Comparison of ENCODE assay signal across 7 cellular contexts in the genomic region with DNA sequence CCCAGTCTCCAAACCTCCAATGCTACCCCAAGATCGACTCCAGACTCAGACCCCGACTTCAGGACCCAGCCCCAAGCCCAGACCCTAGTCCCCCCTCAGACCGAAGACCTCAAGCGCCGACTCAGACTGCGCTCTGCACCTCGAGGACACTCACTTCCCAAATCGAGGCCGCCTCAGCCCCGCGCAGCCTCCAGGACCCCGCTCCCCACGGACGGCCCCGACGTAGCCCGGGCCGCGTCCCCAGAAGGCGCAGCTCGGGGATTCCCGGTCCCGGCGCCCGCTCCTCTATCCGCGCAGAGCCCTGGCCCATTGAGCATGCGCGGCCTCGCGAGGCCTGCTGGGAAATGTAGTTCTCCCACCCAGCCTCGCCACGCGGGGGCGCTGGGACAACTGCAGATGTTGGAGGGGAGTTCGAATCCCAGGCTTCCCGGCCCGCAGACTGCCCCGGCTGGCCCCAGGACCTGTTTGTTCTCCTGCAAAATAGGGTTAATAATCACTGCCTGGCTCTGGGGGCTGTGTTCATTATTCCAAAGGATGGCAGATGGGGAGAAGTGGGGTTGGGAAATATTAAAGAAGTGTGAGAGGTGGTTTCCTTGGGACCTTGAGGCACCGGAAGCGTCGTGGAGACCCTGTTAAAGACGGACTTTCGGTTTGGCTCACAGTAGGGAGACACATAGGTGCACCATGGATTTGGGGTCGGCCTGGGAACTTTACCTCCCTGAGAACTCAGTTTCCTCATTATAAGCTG. TPM values are rescaled to one million over a fixed set of nuclear protein-coding genes. Genes with fewer than 3 reads are reported as not detected.
DNase-seq lines count a peak whose midpoint lies in the region; ATAC-seq and TF ChIP-seq lines count a peak whose summit lies in the region.

Gene APBA3 (minus strand): TSS at position 311 of the 748 bp plus-strand sequence. CDS start 1,428 bp downstream, outside the sequence.

- peak within 1 kb of the TSS; percentile 96 for H3K9ac ChIP-seq in mammary epithelial cell (ENCODE audit: insufficient read depth, low read length)

- no peaks in the 10 kb centered on the region for H3K27me3 ChIP-seq in mammary epithelial cell (ENCODE audit: insufficient read depth, low read length)

- peaks cover 0 to 3% (median 0%) of the 10 kb centered on the region in 6 donors for H3K9me3 Mint-ChIP-seq in immature natural killer cell

- H3K27ac Mint-ChIP-seq in immature natural killer cell = peak within 1 kb of the TSS; percentile 100

- peaks cover 14% of the 10 kb centered on the region for H3K4me1 ChIP-seq in mammary epithelial cell (ENCODE audit: insufficient read depth, low read length)

- H3K79me2 ChIP-seq in mammary epithelial cell (ENCODE audit: insufficient read depth, low read length) = peaks cover 32% of the 10 kb centered on the region

- BruUV-seq in mammary epithelial cell (replicated peaks; lab: Mats Ljungman, UMichigan) = no TSS peak

- no peaks in the 10 kb centered on the region for H4K20me1 ChIP-seq in mammary epithelial cell (ENCODE audit: insufficient read depth, low read length)

- intact Hi-C loops in mammary epithelial cell (cut with micrococcal nuclease) = loop anchor here (2.0 to 5.0 kb wide), 4 partner anchors 43 to 447 kb away; partner anchors contain the start of gene EEF2

- peak within 1 kb of the TSS; percentile 75 for H3K27ac ChIP-seq in mammary epithelial cell (ENCODE audit: insufficient read depth, low read depth, low read length)

- no peaks in the 10 kb centered on the region for H3K9me3 ChIP-seq in mammary epithelial cell (replicated peaks; ENCODE audit: insufficient read depth, low read length)

- H2AFZ ChIP-seq in mammary epithelial cell (ENCODE audit: low read depth, low read length) = peak within 1 kb of the TSS; percentile 97

- in situ Hi-C loops in mammary epithelial cell (cut with MboI; ENCODE audit: low sequenced_read_pairs in 2 of 2) = no loop called here

- H3K4me1 Mint-ChIP-seq in immature natural killer cell = peaks cover 29 to 44% of the 10 kb centered on the region in 2 donors

- dilution Hi-C loops in mammary epithelial cell (cut with HindIII; ENCODE audit: low sequenced_read_pairs) = no loop called here

- 9% methylated on average over 16 of the region's 45 CpGs for WGBS in mammary epithelial cell (ENCODE audit: low coverage, missing lambda C conversion rate)

- peak within 1 kb of the TSS; percentile 61 for H3K4me2 ChIP-seq in mammary epithelial cell (ENCODE audit: insufficient read depth, low read depth, low read length)

- peak; percentile 51 for TF ChIP-seq CTCF in WI38 (IDR thresholded peaks at IDR 0.05; ENCODE audit: low read depth, low read length)
- peak; percentile 42 to 78 for TF ChIP-seq CTCF in mammary epithelial cell (conservative IDR thresholded peaks at IDR 0.05 in 1 of 2, IDR thresholded peaks at IDR 0.05 in 1 of 2; ENCODE audit: extremely low read depth in 1 of 2, insufficient read depth in 1 of 2, low read depth in 1 of 2, low read length in 2 of 2)

- H3K36me3 Mint-ChIP-seq in immature natural killer cell = peaks cover 0 to 3% (median 0%) of the 10 kb centered on the region in 3 donors

- peaks cover 2% of the 10 kb centered on the region for H3K36me3 ChIP-seq in mammary epithelial cell (ENCODE audit: insufficient read depth, low read length)

- ATAC-seq in GM18502 (IDR thresholded peaks at IDR 0.05; ENCODE audit: poor library complexity, unreplicated experiment) (peak; percentile 53), HG03108 (IDR thresholded peaks at IDR 0.05; ENCODE audit: unreplicated experiment) (peak; percentile 49)

- H3K4me3 Mint-ChIP-seq in immature natural killer cell = peak within 1 kb of the TSS; percentile 97 to 99 (median 98)

- H3K4me3 ChIP-seq in WI38 (ENCODE audit: low read depth, low read length) = peak within 1 kb of the TSS; percentile 98
- H3K4me3 ChIP-seq in mammary epithelial cell (replicated peaks in 1 of 3; ENCODE audit: insufficient read depth in 1 of 3, low read depth in 2 of 3, low read length in 3 of 3) = peak within 1 kb of the TSS; percentile 73 to 100 (median 97)

- peaks cover 12 to 20% (median 19%) of the 10 kb centered on the region in 3 donors for H3K27me3 Mint-ChIP-seq in immature natural killer cell (ENCODE audit: low read depth in 3 of 3)

- CTCF ChIA-PET in mammary epithelial cell (lab: Charles Lee; ENCODE audit: low non-redundant PET) = interaction anchor here (0.7 to 1.0 kb wide), 3 partner anchors 53 to 379 kb away, joined by 3 to 14 read pairs (median 3); no protein-coding TSS in a partner anchor

- peak; percentile 74 for DNase-seq in NCI-H2196 treated with DMSO at 0.1 percent for 48 hours (lab: John Stamatoyannopoulos, UW; ENCODE audit: unreplicated experiment)
- DNase-seq in mammary epithelial cell = peak; percentile 86
- DNase-seq in immature natural killer cell = peak; percentile 92 to 93 (median 93)
- DNase-seq in smooth muscle cell of the brain vasculature (ENCODE audit: low read depth, low spot score) = peak; percentile 69

RNA-seq across cellular contexts. Expression of gene APBA3, which starts in this region (rescaled TPM):
- total RNA-seq in mammary epithelial cell = 10 to 100 TPM; 14.5 to 22.8 TPM
- polyA plus RNA-seq in mammary epithelial cell (5.7 TPM), immature natural killer cell (10 to 100 TPM; 24.2 to 32.4 (median 31.2) TPM)
- 3.1 TPM for polyA minus RNA-seq in mammary epithelial cell

Comparison
In these comparisons a context has a peak if more than half of its experiments do, and no peak if none do; other contexts are left out.
1. Peak in every context shown above with its lines: DNase-seq, ATAC-seq, H3K4me3 ChIP-seq and H3K27ac ChIP-seq.